9 cellular contexts compared by ENCODE assay signal in genomic region chr10:17665742-17666141, GRCh38. TPM values are rescaled to one million over a fixed set of nuclear protein-coding genes. Genes with fewer than 3 reads are reported as not detected.
DNase-seq lines count a peak whose midpoint lies in the region; ATAC-seq, FAIRE-seq and TF ChIP-seq lines count a peak whose summit lies in the region.
"Had no signal": no experiment of that assay in that cellular context is flagged by ENCODE, and none has a peak within 500 bp of the region (broad histone marks: within the 10 kb centered on the region; RNA-seq: fewer than 3 reads in every experiment).

No MANE protein-coding gene starts in this region.

- intact Hi-C loops in ascending aorta (cut with DNase I), result loop anchor here (1.0 to 10.0 kb wide), 2 partner anchors 21 to 841 kb away; partner anchors contain the start of gene STAM
- intact Hi-C loops in heart right ventricle (cut with DNase I), result loop anchor here in 1 of 10 donors (2.0 kb wide), 1 partner anchor 21 kb away; the partner anchor contains the start of gene STAM

- TF ChIP-seq CTCF in ascending aorta (IDR thresholded peaks at IDR 0.05) (no peak), heart right ventricle (IDR thresholded peaks at IDR 0.05) (no peak), endothelial cell (IDR thresholded peaks at IDR 0.05; ENCODE audit: unreplicated experiment) (no peak)

- H3K27me3 Mint-ChIP-seq in endothelial cell (ENCODE audit: unreplicated experiment), result no peaks in the 10 kb centered on the region

- WGBS in heart right ventricle, 2 donors, result 50 to 52% methylated on average over 4 of the region's 4 CpGs

- ATAC-seq in heart right ventricle (peak in 7 of 8 donors; percentile 56 to 82 (median 72)), HG02970 (IDR thresholded peaks at IDR 0.05; ENCODE audit: low FRiP score, unreplicated experiment) (no peak)

- H3K4me3 ChIP-seq in ascending aorta (peak overlapping the region in 1 of 2 donors; percentile 36), heart right ventricle (peak overlapping the region in 1 of 10 donors; percentile 14), skeletal muscle satellite cell (ENCODE audit: low read length) (peak overlapping the region; percentile 43)

- peaks cover 4 to 9% of the 10 kb centered on the region in 2 donors for H3K4me1 ChIP-seq in ascending aorta
- peaks cover 0 to 61% (median 39%) of the 10 kb centered on the region in 9 donors for H3K4me1 ChIP-seq in heart right ventricle
- peaks cover 16% of the 10 kb centered on the region for H3K4me1 ChIP-seq in skeletal muscle satellite cell (ENCODE audit: control insufficient read depth, insufficient read depth, low read length)

- peak overlapping the region; percentile 71 for H3K4me2 ChIP-seq in skeletal muscle satellite cell (ENCODE audit: low read length)

- H3K9me3 Mint-ChIP-seq in endothelial cell (ENCODE audit: unreplicated experiment), result no peaks in the 10 kb centered on the region

- H3K36me3 ChIP-seq in ascending aorta (peaks cover 0 to 4% of the 10 kb centered on the region in 2 donors), heart right ventricle (peaks cover 0 to 25% (median 0%) of the 10 kb centered on the region in 9 donors), skeletal muscle satellite cell (ENCODE audit: insufficient read depth, low read length) (peaks cover 19% of the 10 kb centered on the region)

- H3K27ac ChIP-seq in ascending aorta (peak overlapping the region; percentile 50 to 79), heart right ventricle (peak overlapping the region in 8 of 10 donors; percentile 27 to 78 (median 64))

- peaks cover 12% of the 10 kb centered on the region for H3K4me1 Mint-ChIP-seq in endothelial cell (ENCODE audit: unreplicated experiment)

- no peaks in the 10 kb centered on the region for H3K9me3 ChIP-seq in ascending aorta
- H3K9me3 ChIP-seq in heart right ventricle, result no peaks in the 10 kb centered on the region
- H3K9me3 ChIP-seq in skeletal muscle satellite cell (replicated peaks; ENCODE audit: low read length), result no peaks in the 10 kb centered on the region

- DNase-seq in ascending aorta (ENCODE audit: low spot score in 2 of 2), result no peak
- peak in 1 of 2 donors; percentile 27 for DNase-seq in heart right ventricle
- no peak for DNase-seq in activated CD4-positive, CD25-positive, alpha-beta regulatory T cell treated with anti-CD3 and anti-CD28 coated beads, Interleukin-2, amount 50 U/mL, for 72 hours
- no peak for DNase-seq in endothelial cell (ENCODE audit: low spot score)
- no peak for DNase-seq in activated naive CD4-positive, alpha-beta T cell treated with Interleukin-2 at 50 U/mL for 16 hours
- DNase-seq: activated gamma-delta T cell had no signal

- H3K4me3 Mint-ChIP-seq in endothelial cell (ENCODE audit: unreplicated experiment), result no peak overlapping the region

- H3K36me3 Mint-ChIP-seq in endothelial cell (ENCODE audit: low read depth, unreplicated experiment), result peaks cover 17% of the 10 kb centered on the region

- H3K27ac Mint-ChIP-seq in endothelial cell (ENCODE audit: unreplicated experiment), result no peak overlapping the region

- peak overlapping the region; percentile 83 for H3K9ac ChIP-seq in skeletal muscle satellite cell (ENCODE audit: low read depth, low read length)

- FAIRE-seq in G401.6 (lab: Jason Lieb, UNC), result peak; percentile 99

- H3K27me3 ChIP-seq in ascending aorta, result no peaks in the 10 kb centered on the region
- no peaks in the 10 kb centered on the region for H3K27me3 ChIP-seq in heart right ventricle
- no peaks in the 10 kb centered on the region for H3K27me3 ChIP-seq in skeletal muscle satellite cell (ENCODE audit: control insufficient read depth, insufficient read depth, low read length)

RNA-seq across cellular contexts. Expression of gene STAM, which starts 21.8 kb away (rescaled TPM):
- total RNA-seq in ascending aorta (1.5 TPM), heart right ventricle (10 to 100 TPM; 22.8 to 43.5 (median 31.8) TPM), endothelial cell (ENCODE audit: unreplicated experiment) (22.0 TPM)
- polyA plus RNA-seq in heart right ventricle, result 10 to 100 TPM in 1 of 2 donors, 1 to 10 TPM in 1; 9.9 to 10.7 TPM
- 22.8 and 27.1 TPM in 2 replicates for total RNA-seq in skeletal muscle satellite cell (2012; rRNA removed)

RNA-seq across cellular contexts. Expression of gene HACD1, which starts 48.6 kb away (rescaled TPM):
- 41.6 TPM for total RNA-seq in ascending aorta
- total RNA-seq in heart right ventricle, result 100 to 1,000 TPM; 133 to 227 (median 170) TPM
- 100 to 1,000 TPM; 109 to 242 TPM for polyA plus RNA-seq in heart right ventricle
- total RNA-seq in skeletal muscle satellite cell (2012; rRNA removed), result 20.5 and 38.0 TPM in 2 replicates
- 17.9 TPM for total RNA-seq in endothelial cell (ENCODE audit: unreplicated experiment)
